In genomic region chr2:236343400-236344161, GRCh38 we compare ENCODE assay signal across 8 cellular contexts.
A peak's percentile ranks its signal among the peaks of the same experiment; 100 is the strongest.
DNase-seq lines count a peak whose midpoint lies in the region; ATAC-seq and TF ChIP-seq lines count a peak whose summit lies in the region.

No MANE protein-coding gene starts in this region.

- POLR2A ChIA-PET in CD8-positive, alpha-beta memory T cell (lab: Charles Lee): no interaction called here
- POLR2A ChIA-PET in activated CD4-positive, alpha-beta memory T cell treated with anti-CD3 and anti-CD28 coated beads, Interleukin-2, amount 10 ng/mL, durations not matched to agents 7 days and 5 days (lab: Charles Lee): no interaction called here

- CTCF ChIA-PET in CD8-positive, alpha-beta memory T cell (lab: Charles Lee): interaction anchor here (0.7 to 1.4 kb wide), 6 partner anchors 226 to 731 kb away, joined by 3 to 7 read pairs (median 3); partner anchors contain the start of gene ACKR3
- CTCF ChIA-PET in activated CD4-positive, alpha-beta memory T cell treated with anti-CD3 and anti-CD28 coated beads, Interleukin-2, amount 10 ng/mL, durations not matched to agents 7 days and 5 days (lab: Charles Lee): interaction anchor here (0.8 to 1.9 kb wide), 4 partner anchors 10 to 743 kb away, joined by 3 to 5 read pairs (median 4); no protein-coding TSS in a partner anchor

- H3K4me1 ChIP-seq in CD8-positive, alpha-beta memory T cell (ENCODE audit: insufficient read depth, low read length): no peaks in the 10 kb centered on the region
- no peaks in the 10 kb centered on the region for H3K4me1 ChIP-seq in neutrophil (ENCODE audit: control insufficient read depth in 1 of 2, insufficient read depth in 1 of 2, low read depth in 1 of 2, low read length in 1 of 2)

- H3K27me3 ChIP-seq in CD8-positive, alpha-beta memory T cell (ENCODE audit: insufficient read depth, low read length, poor library complexity, severe bottlenecking): no peaks in the 10 kb centered on the region
- H3K27me3 ChIP-seq in H7 (ENCODE audit: control insufficient read depth, insufficient read depth, low read length) (no peaks in the 10 kb centered on the region), neutrophil (no peaks in the 10 kb centered on the region)

- peak; percentile 82 for TF ChIP-seq CTCF in fibroblast of mammary gland (conservative IDR thresholded peaks at IDR 0.05; ENCODE audit: control insufficient read depth, insufficient read depth, low read depth, low read length)
- TF ChIP-seq CTCF in neutrophil (IDR thresholded peaks at IDR 0.05): peak; percentile 31

- H3K27ac Mint-ChIP-seq in CD8-positive, alpha-beta memory T cell: no peak overlapping the region
- no peak overlapping the region for H3K27ac Mint-ChIP-seq in activated CD4-positive, alpha-beta memory T cell treated with anti-CD3 and anti-CD28 coated beads, Interleukin-2, amount 10 ng/mL, durations not matched to agents 7 days and 5 days

- peak in 4 of 5 donors; percentile 19 to 68 (median 46) for DNase-seq in CD8-positive, alpha-beta memory T cell
- DNase-seq in H7 (peak; percentile 79), NCI-H524 treated with DMSO at 0.1 percent for 48 hours (lab: John Stamatoyannopoulos, UW) (peak; percentile 19), fibroblast of mammary gland (ENCODE audit: low read depth) (peak; percentile 75), cerebellar nuclear complex (lab: John Stamatoyannopoulos, UW) (no peak)
- DNase-seq in activated CD4-positive, alpha-beta memory T cell treated with anti-CD3 and anti-CD28 coated beads, Interleukin-2, amount 10 ng/mL, durations not matched to agents 7 days and 5 days: peak; percentile 56

- no peak overlapping the region for H3K27ac ChIP-seq in CD8-positive, alpha-beta memory T cell (ENCODE audit: low read depth, low read length)
- H3K27ac ChIP-seq in neutrophil: no peak overlapping the region

- H3K4me3 Mint-ChIP-seq in CD8-positive, alpha-beta memory T cell: no peak overlapping the region
- no peak overlapping the region for H3K4me3 Mint-ChIP-seq in activated CD4-positive, alpha-beta memory T cell treated with anti-CD3 and anti-CD28 coated beads, Interleukin-2, amount 10 ng/mL, durations not matched to agents 7 days and 5 days

- no peaks in the 10 kb centered on the region for H3K9me3 ChIP-seq in CD8-positive, alpha-beta memory T cell (ENCODE audit: low read length)
- no peaks in the 10 kb centered on the region for H3K9me3 ChIP-seq in neutrophil

- H3K36me3 ChIP-seq in CD8-positive, alpha-beta memory T cell (ENCODE audit: insufficient read depth, low read length): no peaks in the 10 kb centered on the region
- H3K36me3 ChIP-seq in H7 (replicated peaks; ENCODE audit: control insufficient read depth, insufficient read depth, low read length) (no peaks in the 10 kb centered on the region), neutrophil (no peaks in the 10 kb centered on the region)

- no peak overlapping the region for H3K4me3 ChIP-seq in CD8-positive, alpha-beta memory T cell (ENCODE audit: low read length)
- H3K4me3 ChIP-seq in H7 (ENCODE audit: insufficient read depth, low read depth, low read length): no peak overlapping the region
- no peak overlapping the region for H3K4me3 ChIP-seq in fibroblast of mammary gland (ENCODE audit: control insufficient read depth, low read depth, low read length)
- no peak overlapping the region for H3K4me3 ChIP-seq in neutrophil (ENCODE audit: low read depth in 1 of 2, low read length in 1 of 2)

- H3K36me3 Mint-ChIP-seq in CD8-positive, alpha-beta memory T cell: no peaks in the 10 kb centered on the region
- H3K36me3 Mint-ChIP-seq in activated CD4-positive, alpha-beta memory T cell treated with anti-CD3 and anti-CD28 coated beads, Interleukin-2, amount 10 ng/mL, durations not matched to agents 7 days and 5 days (ENCODE audit: low read depth): no peaks in the 10 kb centered on the region

- peaks cover 8 to 23% of the 10 kb centered on the region in 2 donors for H3K27me3 Mint-ChIP-seq in CD8-positive, alpha-beta memory T cell
- peaks cover 7% of the 10 kb centered on the region for H3K27me3 Mint-ChIP-seq in activated CD4-positive, alpha-beta memory T cell treated with anti-CD3 and anti-CD28 coated beads, Interleukin-2, amount 10 ng/mL, durations not matched to agents 7 days and 5 days

- H3K4me1 Mint-ChIP-seq in CD8-positive, alpha-beta memory T cell: no peaks in the 10 kb centered on the region
- H3K4me1 Mint-ChIP-seq in activated CD4-positive, alpha-beta memory T cell treated with anti-CD3 and anti-CD28 coated beads, Interleukin-2, amount 10 ng/mL, durations not matched to agents 7 days and 5 days: no peaks in the 10 kb centered on the region

- H3K9me3 Mint-ChIP-seq in CD8-positive, alpha-beta memory T cell: no peaks in the 10 kb centered on the region
- no peaks in the 10 kb centered on the region for H3K9me3 Mint-ChIP-seq in activated CD4-positive, alpha-beta memory T cell treated with anti-CD3 and anti-CD28 coated beads, Interleukin-2, amount 10 ng/mL, durations not matched to agents 7 days and 5 days

- no peak for ATAC-seq in GM19395 (IDR thresholded peaks at IDR 0.05; ENCODE audit: unreplicated experiment)

Comparison
In these comparisons a context has a peak if more than half of its experiments do, and no peak if none do; other contexts are left out.
1. DNase-seq: peak in CD8-positive, alpha-beta memory T cell (4 of 5), H7 (single experiment), NCI-H524 treated with DMSO at 0.1 percent for 48 hours (single experiment), activated CD4-positive, alpha-beta memory T cell treated with anti-CD3 and anti-CD28 coated beads, Interleukin-2, amount 10 ng/mL, durations not matched to agents 7 days and 5 days (single experiment) and fibroblast of mammary gland (single experiment); none in cerebellar nuclear complex (0 of 2).